Comparison of ENCODE assay signal across 10 cellular contexts in the genomic region with DNA sequence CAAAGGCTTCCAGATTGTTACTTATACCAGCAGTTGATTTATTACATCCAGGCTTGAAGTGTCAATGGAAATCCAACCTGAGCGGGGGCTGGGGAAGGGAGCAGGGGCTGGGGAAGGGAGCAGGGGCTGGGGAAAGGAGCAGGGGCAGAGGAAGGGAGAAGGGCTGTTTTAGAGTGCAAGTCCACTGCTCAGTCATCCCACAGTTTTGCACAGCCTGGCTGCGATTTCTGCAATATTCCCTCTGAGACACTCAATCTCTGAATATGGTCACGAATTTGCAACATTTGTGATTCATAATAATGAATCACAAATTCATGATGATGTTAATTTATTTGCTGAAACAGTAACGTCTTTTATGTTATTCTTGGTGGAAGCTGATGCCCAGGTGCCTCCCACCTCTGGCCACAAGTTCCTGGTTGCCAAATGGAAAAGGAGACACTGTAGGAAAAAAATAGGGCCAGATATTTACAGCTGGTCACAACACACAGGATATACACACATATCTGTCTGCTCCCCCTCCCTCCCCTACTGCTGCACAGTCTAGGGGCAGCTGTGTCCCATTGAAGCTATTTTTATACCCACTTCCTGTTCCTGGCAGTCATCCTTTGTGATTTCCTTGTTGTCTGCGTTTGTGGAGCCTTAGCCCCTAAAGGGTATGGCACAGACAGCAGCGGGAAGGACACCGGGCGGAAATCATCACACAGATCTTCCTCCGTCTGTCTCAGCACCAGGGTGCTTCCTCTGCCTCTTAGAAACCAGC.
DNase-seq lines count a peak whose midpoint lies in the region; ATAC-seq and TF ChIP-seq lines count a peak whose summit lies in the region.
"Had no signal": no experiment of that assay in that cellular context is flagged by ENCODE, and none has a peak within 500 bp of the region (broad histone marks: within the 10 kb centered on the region; RNA-seq: fewer than 3 reads in every experiment).

No MANE protein-coding gene starts in this region.

- H3K27me3 Mint-ChIP-seq in activated T-helper 17 cell treated with anti-CD3 and anti-CD28 coated beads, Interleukin-2, amount 50 U/mL, for 72 hours: peaks cover 32% of the 10 kb centered on the region
- H3K27me3 Mint-ChIP-seq in natural killer cell treated with Interleukin-12 subunit alpha and Interleukin-12 subunit beta and Interleukin-15 and Interleukin-18, amount 100 ng/mL, for 72 hours: peaks cover 12 to 38% of the 10 kb centered on the region in 2 donors
- H3K27me3 Mint-ChIP-seq in immature natural killer cell (ENCODE audit: low read depth in 3 of 3): peaks cover 0 to 4% (median 4%) of the 10 kb centered on the region in 3 donors

- DNase-seq in AG10803 (ENCODE audit: low read depth) (peak; percentile 49), Kasumi-1 (lab: John Stamatoyannopoulos, UW) (peak; percentile 9 to 10), lower lobe of right lung (no peak), D341Med (ENCODE audit: low spot score) (no peak), immature natural killer cell (no peak), iPS-NIHi11 (ENCODE audit: low spot score) (no peak)
- no peak for DNase-seq in natural killer cell treated with Interleukin-12 subunit alpha and Interleukin-12 subunit beta and Interleukin-15 and Interleukin-18, amount 100 ng/mL, for 72 hours (ENCODE audit: low spot score)
- DNase-seq: CD8-positive, alpha-beta memory T cell; NCI-H2171 treated with DMSO at 0.1 percent for 48 hours had no signal

- H3K27ac Mint-ChIP-seq in activated T-helper 17 cell treated with anti-CD3 and anti-CD28 coated beads, Interleukin-2, amount 50 U/mL, for 72 hours: peak overlapping the region; percentile 47
- no peak overlapping the region for H3K27ac Mint-ChIP-seq in natural killer cell treated with Interleukin-12 subunit alpha and Interleukin-12 subunit beta and Interleukin-15 and Interleukin-18, amount 100 ng/mL, for 72 hours
- peak overlapping the region in 1 of 6 donors; percentile 36 for H3K27ac Mint-ChIP-seq in immature natural killer cell
- H3K27ac Mint-ChIP-seq: CD8-positive, alpha-beta memory T cell had no signal

- H3K4me3 Mint-ChIP-seq in activated T-helper 17 cell treated with anti-CD3 and anti-CD28 coated beads, Interleukin-2, amount 50 U/mL, for 72 hours: no peak overlapping the region
- H3K4me3 Mint-ChIP-seq in natural killer cell treated with Interleukin-12 subunit alpha and Interleukin-12 subunit beta and Interleukin-15 and Interleukin-18, amount 100 ng/mL, for 72 hours: no peak overlapping the region
- no peak overlapping the region for H3K4me3 Mint-ChIP-seq in immature natural killer cell
- H3K4me3 Mint-ChIP-seq: CD8-positive, alpha-beta memory T cell had no signal

- intact Hi-C loops in lower lobe of right lung (cut with DNase I): no loop called here

- H3K4me3 ChIP-seq in AG10803 (ENCODE audit: low read length) (no peak overlapping the region), lower lobe of right lung (no peak overlapping the region)

- H3K36me3 ChIP-seq in lower lobe of right lung: no peaks in the 10 kb centered on the region

- no peak for ATAC-seq in activated T-helper 17 cell treated with anti-CD3 and anti-CD28 coated beads, Interleukin-2, amount 50 U/mL, for 72 hours (replicated peaks)
- ATAC-seq in lower lobe of right lung: peak; percentile 34 to 67
- no peak for ATAC-seq in natural killer cell treated with Interleukin-12 subunit alpha and Interleukin-12 subunit beta and Interleukin-15 and Interleukin-18, amount 100 ng/mL, for 72 hours

- no peaks in the 10 kb centered on the region for H3K36me3 Mint-ChIP-seq in activated T-helper 17 cell treated with anti-CD3 and anti-CD28 coated beads, Interleukin-2, amount 50 U/mL, for 72 hours (ENCODE audit: low read depth)
- no peaks in the 10 kb centered on the region for H3K36me3 Mint-ChIP-seq in natural killer cell treated with Interleukin-12 subunit alpha and Interleukin-12 subunit beta and Interleukin-15 and Interleukin-18, amount 100 ng/mL, for 72 hours
- H3K36me3 Mint-ChIP-seq in immature natural killer cell: no peaks in the 10 kb centered on the region
- H3K36me3 Mint-ChIP-seq: CD8-positive, alpha-beta memory T cell had no signal

- peaks cover 38% of the 10 kb centered on the region for H3K4me1 ChIP-seq in lower lobe of right lung

- no peaks in the 10 kb centered on the region for H3K4me1 Mint-ChIP-seq in activated T-helper 17 cell treated with anti-CD3 and anti-CD28 coated beads, Interleukin-2, amount 50 U/mL, for 72 hours
- H3K4me1 Mint-ChIP-seq in natural killer cell treated with Interleukin-12 subunit alpha and Interleukin-12 subunit beta and Interleukin-15 and Interleukin-18, amount 100 ng/mL, for 72 hours (ENCODE audit: low read depth in 2 of 2): peaks cover 0 to 2% of the 10 kb centered on the region in 2 donors
- no peaks in the 10 kb centered on the region for H3K4me1 Mint-ChIP-seq in immature natural killer cell
- H3K4me1 Mint-ChIP-seq: CD8-positive, alpha-beta memory T cell had no signal

- no peak for TF ChIP-seq CTCF in AG10803 (conservative IDR thresholded peaks at IDR 0.05; ENCODE audit: low read length)
- no peak for TF ChIP-seq CTCF in lower lobe of right lung (IDR thresholded peaks at IDR 0.05)

- H3K27me3 ChIP-seq in lower lobe of right lung (ENCODE audit: low read depth): no peaks in the 10 kb centered on the region

- H3K9me3 Mint-ChIP-seq in activated T-helper 17 cell treated with anti-CD3 and anti-CD28 coated beads, Interleukin-2, amount 50 U/mL, for 72 hours: no peaks in the 10 kb centered on the region
- no peaks in the 10 kb centered on the region for H3K9me3 Mint-ChIP-seq in natural killer cell treated with Interleukin-12 subunit alpha and Interleukin-12 subunit beta and Interleukin-15 and Interleukin-18, amount 100 ng/mL, for 72 hours
- H3K9me3 Mint-ChIP-seq in immature natural killer cell: peaks cover 0 to 2% (median 0%) of the 10 kb centered on the region in 6 donors
- H3K9me3 Mint-ChIP-seq: CD8-positive, alpha-beta memory T cell had no signal

- peak overlapping the region; percentile 41 for H3K27ac ChIP-seq in lower lobe of right lung

- H3K9me3 ChIP-seq in lower lobe of right lung: no peaks in the 10 kb centered on the region

Comparison
In these comparisons a context has a peak if more than half of its experiments do, and no peak if none do; other contexts are left out.
1. DNase-seq: peak in AG10803 (single experiment) and Kasumi-1 (2 of 2); none in lower lobe of right lung (single experiment), natural killer cell treated with Interleukin-12 subunit alpha and Interleukin-12 subunit beta and Interleukin-15 and Interleukin-18, amount 100 ng/mL, for 72 hours (single experiment), D341Med (single experiment), immature natural killer cell (0 of 3) and iPS-NIHi11 (single experiment).
2. ATAC-seq: peak in lower lobe of right lung (2 of 2); none in activated T-helper 17 cell treated with anti-CD3 and anti-CD28 coated beads, Interleukin-2, amount 50 U/mL, for 72 hours (single experiment) and natural killer cell treated with Interleukin-12 subunit alpha and Interleukin-12 subunit beta and Interleukin-15 and Interleukin-18, amount 100 ng/mL, for 72 hours (0 of 2).